ENCODE assay signal across 1 cellular context in genomic region chr19:45863840-45864628, GRCh38.
TF ChIP-seq lines count a peak whose summit lies in the region.

TSS of gene FOXA3 (plus strand) at chr19:45864326. CDS start at chr19:45864457, 131 bp downstream.

TF ChIP-seq in K562, 482 proteins besides CTCF, POLR2A, EP300 and RAD21 (continued from another document):
- TF ChIP-seq ZNF592 (IDR thresholded peaks at IDR 0.05) (no peak; the same call in 1 of the 2 replicates), BCLAF1 (IDR thresholded peaks at IDR 0.05; ENCODE audit: borderline replicate concordance in 1 of 2, control insufficient read depth in 1 of 2, low read depth in 2 of 2, low read length in 1 of 2) (0 out of 4 replicates have a peak, but pooled peaks of 1 of the 2 experiments have one; percentile 45), MTA3 (IDR thresholded peaks at IDR 0.05; ENCODE audit: borderline replicate concordance) (no peak; the same call in 1 of the 2 replicates), ZFP91 (CRISPR knock-in tag; IDR thresholded peaks at IDR 0.05) (0 out of 2 replicates have a peak, but pooled peaks have one; percentile 24), RBM39 (optimal IDR thresholded peaks at IDR 0.05; ENCODE audit: low read depth, low read length) (no peak), DLX4 (CRISPR knock-in tag; IDR thresholded peaks at IDR 0.05) (no peak), TRIM28 (IDR thresholded peaks at IDR 0.05) (no peak), ZEB2 (IDR thresholded peaks at IDR 0.05) (no peak), ZNF140 (CRISPR knock-in tag; IDR thresholded peaks at IDR 0.05) (no peak), SMAD1 (IDR thresholded peaks at IDR 0.05; ENCODE audit: low read depth, low read length, partially characterized antibody) (peak; percentile 42), ZNF282 (CRISPR knock-in tag; IDR thresholded peaks at IDR 0.05) (no peak), PHF21A (IDR thresholded peaks at IDR 0.05; ENCODE audit: borderline replicate concordance, low read depth) (no peak), DACH1 (IDR thresholded peaks at IDR 0.05; ENCODE audit: partially characterized antibody) (peak; percentile 8), TFE3 (CRISPR knock-in tag; IDR thresholded peaks at IDR 0.05) (no peak), ELK1 (CRISPR knock-in tag; IDR thresholded peaks at IDR 0.05) (no peak), POLR3A (IDR thresholded peaks at IDR 0.05; ENCODE audit: borderline replicate concordance, extremely low read depth, insufficient read depth, insufficient read length) (no peak), PTBP1 (IDR thresholded peaks at IDR 0.05; ENCODE audit: low read depth, low read length) (peak; percentile 59; the same call in 1 of the 2 replicates), MYC (IDR thresholded peaks at IDR 0.05; ENCODE audit: low read depth, low read length) (peak; percentile 57; the same call in 1 of the 2 replicates), MYC (CRISPR knock-in tag; IDR thresholded peaks at IDR 0.05; ENCODE audit: borderline replicate concordance, low read depth) (no peak), ZNF583 (CRISPR knock-in tag; IDR thresholded peaks at IDR 0.05) (no peak), ARID1B (IDR thresholded peaks at IDR 0.05) (peak; percentile 55; the same call in 1 of the 2 replicates), MAFF (IDR thresholded peaks at IDR 0.05; ENCODE audit: low read length) (no peak), SETDB1 (IDR thresholded peaks at IDR 0.05; ENCODE audit: low read length) (no peak), RBM34 (IDR thresholded peaks at IDR 0.05; ENCODE audit: borderline replicate concordance, insufficient read depth, low read length) (no peak), AFF1 (IDR thresholded peaks at IDR 0.05; ENCODE audit: low read depth in 1 of 2, partially characterized antibody in 2 of 2) (no peak), PML (IDR thresholded peaks at IDR 0.05; ENCODE audit: low read length) (peak; percentile 4; the same call in 1 of the 2 replicates), XRCC3 (IDR thresholded peaks at IDR 0.05) (no peak), HINFP (tag; conservative IDR thresholded peaks at IDR 0.05; ENCODE audit: low read depth) (no peak), YY1 (IDR thresholded peaks at IDR 0.05; ENCODE audit: borderline replicate concordance in 1 of 3, control insufficient read depth in 1 of 3, extremely low read depth in 1 of 3, insufficient read depth in 3 of 3, insufficient read length in 1 of 3, insufficient replicate concordance in 2 of 3, low read depth in 1 of 3, low read length in 2 of 3) (peak in 2 of 3 experiments; percentile 59 to 74), BRCA1 (IDR thresholded peaks at IDR 0.05) (no peak), BRCA1 (CRISPR knock-in tag; IDR thresholded peaks at IDR 0.05) (no peak), GABPB2 (CRISPR knock-in tag; conservative IDR thresholded peaks at IDR 0.05) (no peak), ILK (tag; IDR thresholded peaks at IDR 0.05; ENCODE audit: borderline replicate concordance, low read depth) (no peak), STAT6 (CRISPR knock-in tag; IDR thresholded peaks at IDR 0.05) (no peak), KLF6 (CRISPR knock-in tag; IDR thresholded peaks at IDR 0.05; ENCODE audit: borderline replicate concordance) (no peak), FOXK2 (conservative IDR thresholded peaks at IDR 0.05 in 1 of 2, IDR thresholded peaks at IDR 0.05 in 1 of 2; ENCODE audit: low read depth in 2 of 2) (no peak; a peak in 1 of 4 replicates)
